Comparison of ENCODE assay signal across 17 cellular contexts in the genomic region with DNA sequence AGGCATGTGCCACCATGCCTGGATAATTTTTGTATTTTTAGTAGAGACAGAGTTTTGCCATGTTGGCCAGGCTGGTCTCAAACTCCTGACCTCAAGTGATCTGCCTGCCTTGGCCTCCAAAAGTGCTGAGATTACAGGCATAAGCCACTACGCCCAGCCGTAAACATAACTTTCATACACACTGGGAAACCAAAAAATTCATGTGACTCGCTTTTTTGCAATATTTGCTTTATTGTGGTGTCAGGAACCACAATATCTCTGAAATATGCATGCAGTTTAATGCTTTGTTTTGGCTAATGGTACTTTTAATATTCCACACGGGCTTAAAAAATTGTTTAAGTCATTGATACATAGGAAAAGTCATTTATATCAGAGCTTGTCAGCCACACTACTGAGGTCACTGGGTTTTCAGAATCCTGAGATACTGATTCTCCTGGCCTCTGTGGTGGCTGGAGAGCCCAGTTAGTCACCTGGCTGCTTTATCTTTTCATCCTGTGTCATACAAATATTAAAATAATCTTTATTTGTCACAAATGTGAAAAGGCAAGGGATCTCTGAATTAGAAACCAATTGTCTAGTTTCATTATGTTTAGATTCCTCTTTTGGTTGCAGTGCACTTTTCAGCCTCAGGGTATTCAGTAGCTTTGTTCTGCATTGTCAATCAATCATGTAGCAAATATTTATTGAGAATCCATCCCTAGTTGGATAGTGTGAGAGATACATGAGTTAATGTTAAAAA.
DNase-seq lines count a peak whose midpoint lies in the region; ATAC-seq and TF ChIP-seq lines count a peak whose summit lies in the region.
"Had no signal": no experiment of that assay in that cellular context is flagged by ENCODE, and none has a peak within 500 bp of the region (broad histone marks: within the 10 kb centered on the region; RNA-seq: fewer than 3 reads in every experiment).

No MANE protein-coding gene starts in this region.

- no peaks in the 10 kb centered on the region for H3K79me2 ChIP-seq in Loucy (ENCODE audit: insufficient read depth, low read length)
- H3K79me2 ChIP-seq: hepatocyte had no signal

- no peak overlapping the region for H2AFZ ChIP-seq in Loucy (ENCODE audit: low read length)
- H2AFZ ChIP-seq: hepatocyte had no signal

- H3K27ac Mint-ChIP-seq in stimulated activated naive CD8-positive, alpha-beta T cell treated with anti-CD3 and anti-CD28 coated beads, Interleukin-15, amount 100 ng/mL, for 72 hours = no peak overlapping the region
- H3K27ac Mint-ChIP-seq in effector memory CD8-positive, alpha-beta T cell = peak overlapping the region; percentile 0 to 18
- no peak overlapping the region for H3K27ac Mint-ChIP-seq in activated naive CD4-positive, alpha-beta T cell treated with anti-CD3 and anti-CD28 coated beads, Interleukin-2, amount 10 ng/mL, durations not matched to agents 7 days and 5 days

- no peaks in the 10 kb centered on the region for H3K9me2 ChIP-seq in Loucy (replicated peaks; ENCODE audit: low read depth, low read length)

- no peaks in the 10 kb centered on the region for H3K27me3 ChIP-seq in Loucy (ENCODE audit: insufficient read depth, low read length, poor library complexity, severe bottlenecking)
- H3K27me3 ChIP-seq: esophagus squamous epithelium, hepatocyte had no signal

- H3K27me3 Mint-ChIP-seq in stimulated activated naive CD8-positive, alpha-beta T cell treated with anti-CD3 and anti-CD28 coated beads, Interleukin-15, amount 100 ng/mL, for 72 hours = no peaks in the 10 kb centered on the region
- no peaks in the 10 kb centered on the region for H3K27me3 Mint-ChIP-seq in effector memory CD8-positive, alpha-beta T cell
- no peaks in the 10 kb centered on the region for H3K27me3 Mint-ChIP-seq in activated naive CD4-positive, alpha-beta T cell treated with anti-CD3 and anti-CD28 coated beads, Interleukin-2, amount 10 ng/mL, durations not matched to agents 7 days and 5 days

- H3K4me1 ChIP-seq in Loucy (ENCODE audit: insufficient read depth, low read length, poor library complexity, severe bottlenecking) = peaks cover 13% of the 10 kb centered on the region
- H3K4me1 ChIP-seq: esophagus squamous epithelium had no signal

- H3K9me3 ChIP-seq in Loucy (ENCODE audit: insufficient read depth, low read depth, low read length) = no peaks in the 10 kb centered on the region; the same call in 1 of the 2 replicates
- H3K9me3 ChIP-seq: esophagus squamous epithelium had no signal

- no peak overlapping the region for H3K4me3 Mint-ChIP-seq in stimulated activated naive CD8-positive, alpha-beta T cell treated with anti-CD3 and anti-CD28 coated beads, Interleukin-15, amount 100 ng/mL, for 72 hours
- no peak overlapping the region for H3K4me3 Mint-ChIP-seq in effector memory CD8-positive, alpha-beta T cell
- H3K4me3 Mint-ChIP-seq in activated naive CD4-positive, alpha-beta T cell treated with anti-CD3 and anti-CD28 coated beads, Interleukin-2, amount 10 ng/mL, durations not matched to agents 7 days and 5 days = no peak overlapping the region

- no peak for DNase-seq in stimulated activated naive CD8-positive, alpha-beta T cell treated with anti-CD3 and anti-CD28 coated beads, Interleukin-15, amount 100 ng/mL, for 72 hours
- no peak for DNase-seq in stimulated activated naive CD8-positive, alpha-beta T cell treated with anti-CD3 and anti-CD28 coated beads, Interleukin-15, Interleukin-2, amounts not matched to agents 100 U/mL and 50 U/mL, for 24 hours
- DNase-seq in effector memory CD8-positive, alpha-beta T cell = no peak
- DNase-seq in LoVo (ENCODE audit: low spot score) = no peak
- no peak for DNase-seq in activated naive CD4-positive, alpha-beta T cell treated with anti-CD3 and anti-CD28 coated beads, Interleukin-2, amount 10 ng/mL, durations not matched to agents 7 days and 5 days
- DNase-seq: activated CD4-positive, alpha-beta T cell treated with anti-CD3 and anti-CD28 coated beads for 48 hours; esophagus squamous epithelium; KBM-7; NCI-H146; NCI-H226; NK-92 treated with Interleukin-12 subunit alpha and Interleukin-12 subunit beta, amount 100 ng/mL, for 24 hours; SHP77; substantia nigra had no signal

- CTCF ChIA-PET in activated naive CD4-positive, alpha-beta T cell treated with anti-CD3 and anti-CD28 coated beads, Interleukin-2, amount 10 ng/mL, durations not matched to agents 7 days and 5 days (lab: Charles Lee) = no interaction called here

- no peaks in the 10 kb centered on the region for H3F3A ChIP-seq in Loucy (ENCODE audit: low read depth)

- no peak overlapping the region for H3K4me2 ChIP-seq in Loucy (ENCODE audit: low read depth, low read length, poor library complexity, severe bottlenecking)
- H3K4me2 ChIP-seq: hepatocyte had no signal

- H3K9me3 Mint-ChIP-seq in stimulated activated naive CD8-positive, alpha-beta T cell treated with anti-CD3 and anti-CD28 coated beads, Interleukin-15, amount 100 ng/mL, for 72 hours = no peaks in the 10 kb centered on the region
- no peaks in the 10 kb centered on the region for H3K9me3 Mint-ChIP-seq in effector memory CD8-positive, alpha-beta T cell
- H3K9me3 Mint-ChIP-seq in activated naive CD4-positive, alpha-beta T cell treated with anti-CD3 and anti-CD28 coated beads, Interleukin-2, amount 10 ng/mL, durations not matched to agents 7 days and 5 days = no peaks in the 10 kb centered on the region

- peaks cover 15% of the 10 kb centered on the region for H3K4me1 Mint-ChIP-seq in stimulated activated naive CD8-positive, alpha-beta T cell treated with anti-CD3 and anti-CD28 coated beads, Interleukin-15, amount 100 ng/mL, for 72 hours
- H3K4me1 Mint-ChIP-seq in effector memory CD8-positive, alpha-beta T cell (ENCODE audit: low read depth in 2 of 2) = peaks cover 13 to 17% of the 10 kb centered on the region in 2 donors
- peaks cover 17% of the 10 kb centered on the region for H3K4me1 Mint-ChIP-seq in activated naive CD4-positive, alpha-beta T cell treated with anti-CD3 and anti-CD28 coated beads, Interleukin-2, amount 10 ng/mL, durations not matched to agents 7 days and 5 days

- H3K4me3 ChIP-seq in Loucy (ENCODE audit: low read length, poor library complexity, severe bottlenecking) = no peak overlapping the region
- H3K4me3 ChIP-seq: esophagus squamous epithelium, hepatocyte had no signal

- ATAC-seq in stimulated activated naive CD8-positive, alpha-beta T cell treated with anti-CD3 and anti-CD28 coated beads, Interleukin-15, amount 100 ng/mL, for 72 hours = peak; percentile 35
- ATAC-seq in stimulated activated naive CD8-positive, alpha-beta T cell treated with anti-CD3 and anti-CD28 coated beads, Interleukin-15, Interleukin-2, amounts not matched to agents 100 U/mL and 50 U/mL, for 24 hours = no peak
- ATAC-seq in effector memory CD8-positive, alpha-beta T cell (replicated peaks) = no peak
- no peak for ATAC-seq in HG02763 (IDR thresholded peaks at IDR 0.05; ENCODE audit: unreplicated experiment)
- ATAC-seq in GM18519 (IDR thresholded peaks at IDR 0.05; ENCODE audit: low FRiP score, unreplicated experiment) = no peak

- H3K9ac ChIP-seq in Loucy (ENCODE audit: low read depth, low read length, poor library complexity, severe bottlenecking) = no peak overlapping the region

- peaks cover 45% of the 10 kb centered on the region for H3K36me3 Mint-ChIP-seq in effector memory CD8-positive, alpha-beta T cell (ENCODE audit: insufficient read depth)
- H3K36me3 Mint-ChIP-seq in activated naive CD4-positive, alpha-beta T cell treated with anti-CD3 and anti-CD28 coated beads, Interleukin-2, amount 10 ng/mL, durations not matched to agents 7 days and 5 days = peaks cover 49% of the 10 kb centered on the region

- peaks cover 5% of the 10 kb centered on the region; the same call in 1 of the 2 replicates for H3K36me3 ChIP-seq in Loucy (ENCODE audit: insufficient read depth, low read length)

- no peaks in the 10 kb centered on the region for H4K20me1 ChIP-seq in Loucy (ENCODE audit: insufficient read depth, low read length, poor library complexity, severe bottlenecking)

- peak; percentile 27; the same call in 1 of the 2 replicates for TF ChIP-seq CTCF in Loucy (conservative IDR thresholded peaks at IDR 0.05; ENCODE audit: low read length)

Comparison
In these comparisons a context has a peak if more than half of its experiments do, and no peak if none do; other contexts are left out.
1. H3K27ac Mint-ChIP-seq: peak in effector memory CD8-positive, alpha-beta T cell (2 of 2); none in stimulated activated naive CD8-positive, alpha-beta T cell treated with anti-CD3 and anti-CD28 coated beads, Interleukin-15, amount 100 ng/mL, for 72 hours (0 of 2) and activated naive CD4-positive, alpha-beta T cell treated with anti-CD3 and anti-CD28 coated beads, Interleukin-2, amount 10 ng/mL, durations not matched to agents 7 days and 5 days (single experiment).